In the genomic region with DNA sequence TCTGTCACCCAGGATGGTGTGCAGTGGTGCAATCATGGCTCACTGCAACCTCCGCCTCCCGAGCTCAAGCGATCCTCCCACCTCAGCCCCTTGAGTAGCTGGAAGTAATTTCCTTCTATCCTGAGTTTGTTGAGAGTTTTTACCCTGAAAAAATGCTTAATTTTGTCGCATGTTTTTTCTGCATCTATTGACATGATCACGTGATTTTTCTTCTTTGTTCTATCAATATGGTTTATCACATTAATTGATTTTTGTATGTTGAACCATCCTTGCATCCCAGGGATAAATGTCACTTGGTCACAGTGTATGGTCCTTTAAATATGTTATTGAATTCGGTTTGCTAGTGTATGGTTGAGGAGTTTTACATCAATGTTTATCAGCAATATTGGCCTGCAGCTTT, we compare ENCODE assay signal across 1 cellular context.
TF ChIP-seq lines count a peak whose summit lies in the region.

No MANE protein-coding gene starts in this region.

TF ChIP-seq in GM23338, 12 proteins besides CTCF, POLR2A, EP300 and RAD21 (continued from another document):
- TF ChIP-seq EZH2phosphoT487 (IDR thresholded peaks at IDR 0.05; ENCODE audit: unreplicated experiment) (no peak), POLR2AphosphoS5 (IDR thresholded peaks at IDR 0.05; ENCODE audit: low read depth) (no peak), STAT1 (IDR thresholded peaks at IDR 0.05; ENCODE audit: unreplicated experiment) (no peak), NANOG (IDR thresholded peaks at IDR 0.05; ENCODE audit: borderline replicate concordance) (no peak)
